In genomic region chr16:88566158-88566557, GRCh38 we compare ENCODE assay signal across 10 cellular contexts. TPM values are rescaled to one million over a fixed set of nuclear protein-coding genes. Genes with fewer than 3 reads are reported as not detected.
A peak's percentile ranks its signal among the peaks of the same experiment; 100 is the strongest.
DNase-seq lines count a peak whose midpoint lies in the region; ATAC-seq and TF ChIP-seq lines count a peak whose summit lies in the region.
"Had no signal": no experiment of that assay in that cellular context is flagged by ENCODE, and none has a peak within 500 bp of the region (broad histone marks: within the 10 kb centered on the region; RNA-seq: fewer than 3 reads in every experiment).

No MANE protein-coding gene starts in this region.

- peak; percentile 48 for DNase-seq in HFFc6
- peak; percentile 51 to 59 (median 54) for DNase-seq in activated CD8-positive, alpha-beta memory T cell treated with anti-CD3 and anti-CD28 coated beads for 48 hours (ENCODE audit: low read depth in 2 of 3, low spot score in 2 of 3)
- peak; percentile 31 for DNase-seq in fibroblast of the aortic adventitia (ENCODE audit: low read depth)
- DNase-seq in stimulated activated CD4-positive, alpha-beta T cell treated with anti-CD3 and anti-CD28 coated beads, TNF-alpha, amount 100 ng/mL, for 48 hours (ENCODE audit: low read depth in 3 of 3), result peak; percentile 65 to 81 (median 68)
- no peak for DNase-seq in kidney glomerular epithelial cell (lab: John Stamatoyannopoulos, UW)
- no peak for DNase-seq in naive thymus-derived CD8-positive, alpha-beta T cell
- DNase-seq: mucosa of descending colon, NCI-H1048 had no signal

- H3K27me3 Mint-ChIP-seq in HFFc6 (ENCODE audit: insufficient read depth), result peaks cover 3% of the 10 kb centered on the region
- no peaks in the 10 kb centered on the region for H3K27me3 Mint-ChIP-seq in naive thymus-derived CD8-positive, alpha-beta T cell

- no peak overlapping the region for H3K4me3 ChIP-seq in fibroblast of the aortic adventitia (ENCODE audit: low read depth, low read length)
- H3K4me3 ChIP-seq: mucosa of descending colon had no signal

- H3K36me3 Mint-ChIP-seq in HFFc6 (ENCODE audit: low read depth), result no peaks in the 10 kb centered on the region
- H3K36me3 Mint-ChIP-seq in naive thymus-derived CD8-positive, alpha-beta T cell, result no peaks in the 10 kb centered on the region

- TF ChIP-seq CTCF in HFFc6 (IDR thresholded peaks at IDR 0.05) (no peak), fibroblast of the aortic adventitia (IDR thresholded peaks at IDR 0.05; ENCODE audit: insufficient read depth, low read length) (no peak)

- H3K4me3 Mint-ChIP-seq in HFFc6, result no peak overlapping the region
- no peak overlapping the region for H3K4me3 Mint-ChIP-seq in naive thymus-derived CD8-positive, alpha-beta T cell

- H3K4me1 Mint-ChIP-seq in HFFc6 (ENCODE audit: low read depth), result peaks cover 26% of the 10 kb centered on the region
- H3K4me1 Mint-ChIP-seq in naive thymus-derived CD8-positive, alpha-beta T cell, result peaks cover 5 to 20% (median 16%) of the 10 kb centered on the region in 4 donors

- POLR2A ChIA-PET in naive thymus-derived CD8-positive, alpha-beta T cell (lab: Charles Lee), result no interaction called here

- H3K27ac Mint-ChIP-seq in HFFc6, result peak overlapping the region; percentile 13; the same call in 1 of the 2 replicates
- peak overlapping the region in 3 of 10 donors; percentile 52 to 73 (median 65) for H3K27ac Mint-ChIP-seq in naive thymus-derived CD8-positive, alpha-beta T cell

- H3K9me3 Mint-ChIP-seq in HFFc6, result no peaks in the 10 kb centered on the region
- H3K9me3 Mint-ChIP-seq in naive thymus-derived CD8-positive, alpha-beta T cell, result no peaks in the 10 kb centered on the region

- no peak for ATAC-seq in GM21360 (IDR thresholded peaks at IDR 0.05; ENCODE audit: unreplicated experiment)
- no peak for ATAC-seq in naive thymus-derived CD8-positive, alpha-beta T cell
- ATAC-seq: esophagus mucosa, mucosa of descending colon had no signal

RNA-seq across cellular contexts. Expression of gene ZC3H18, which starts 4.0 kb away (rescaled TPM):
- 10 to 100 TPM; 37.9 to 49.3 (median 42.8) TPM for total RNA-seq in HFFc6 (2021; fragmentation: NEBNext Ultra II Directional; extraction: Animal tissue kit (Norgen Biotek cat#: 25700))
- 13.3 and 23.8 TPM in 2 replicates for total RNA-seq in fibroblast of the aortic adventitia (ENCODE audit: low replicate concordance)
- total RNA-seq in naive thymus-derived CD8-positive, alpha-beta T cell, result 10 to 100 TPM; 78.7 to 81.2 TPM
- polyA plus RNA-seq in naive thymus-derived CD8-positive, alpha-beta T cell, result 10 to 100 TPM in 2 of 3 donors, 1 to 10 TPM in 1; 7.3 to 25.1 (median 15.9) TPM

Comparison
In these comparisons a context has a peak if more than half of its experiments do, and no peak if none do; other contexts are left out.
1. DNase-seq: peak in HFFc6 (single experiment), activated CD8-positive, alpha-beta memory T cell treated with anti-CD3 and anti-CD28 coated beads for 48 hours (3 of 3), fibroblast of the aortic adventitia (single experiment) and stimulated activated CD4-positive, alpha-beta T cell treated with anti-CD3 and anti-CD28 coated beads, TNF-alpha, amount 100 ng/mL, for 48 hours (3 of 3); none in kidney glomerular epithelial cell (single experiment) and naive thymus-derived CD8-positive, alpha-beta T cell (0 of 10).